In the genomic region with DNA sequence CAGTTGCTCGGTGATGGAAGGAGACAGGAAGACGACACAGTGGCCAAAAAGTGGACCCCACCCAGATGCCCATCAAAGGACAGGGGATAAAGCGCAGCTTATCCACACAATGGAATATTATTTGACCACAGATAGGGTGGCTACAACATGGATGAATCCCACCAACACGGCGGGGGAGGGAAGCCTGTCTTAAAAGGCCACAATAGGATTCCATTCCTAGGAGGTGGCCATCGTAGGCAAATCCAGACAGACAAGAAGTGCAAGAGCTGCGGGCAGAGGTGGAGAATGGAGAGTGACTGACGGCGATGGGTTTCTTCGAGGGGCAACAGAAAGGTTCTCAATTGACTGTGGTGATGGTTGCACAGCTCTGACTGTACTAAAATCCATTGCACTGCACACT, we compare ENCODE assay signal across 20 cellular contexts. TPM values are rescaled to one million over a fixed set of nuclear protein-coding genes. Genes with fewer than 3 reads are reported as not detected.
DNase-seq lines count a peak whose midpoint lies in the region; ATAC-seq and TF ChIP-seq lines count a peak whose summit lies in the region.
"Had no signal": no experiment of that assay in that cellular context is flagged by ENCODE, and none has a peak within 500 bp of the region (broad histone marks: within the 10 kb centered on the region; RNA-seq: fewer than 3 reads in every experiment).

No MANE protein-coding gene starts in this region.

- H3K27ac Mint-ChIP-seq in T-helper 17 cell: peak overlapping the region; percentile 11
- no peak overlapping the region for H3K27ac Mint-ChIP-seq in endodermal cell
- H3K27ac Mint-ChIP-seq in neural progenitor cell: peak overlapping the region; percentile 10
- peak overlapping the region; percentile 62 for H3K27ac Mint-ChIP-seq in type B pancreatic cell
- no peak overlapping the region for H3K27ac Mint-ChIP-seq in CD8-positive, alpha-beta memory T cell
- H3K27ac Mint-ChIP-seq: CD4-positive, alpha-beta T cell had no signal

- POLR2A ChIA-PET in CD8-positive, alpha-beta memory T cell (lab: Charles Lee): no interaction called here

- DNase-seq in T-helper 17 cell (no peak), endodermal cell (peak; percentile 50), neural progenitor cell (ENCODE audit: low spot score) (peak; percentile 50), type B pancreatic cell (ENCODE audit: extremely low spot score, unreplicated experiment) (no peak), HT-29 (ENCODE audit: low spot score) (no peak), heart right ventricle (no peak), RKO (ENCODE audit: low spot score) (no peak)
- no peak for DNase-seq in CD8-positive, alpha-beta memory T cell
- DNase-seq: ACHN; AML-193; CD4-positive, alpha-beta T cell; DMS153; DMS79; GF-D8 had no signal

- no peaks in the 10 kb centered on the region for H3K4me1 ChIP-seq in endodermal cell (ENCODE audit: control insufficient read depth, insufficient read depth, low read length)
- H3K4me1 ChIP-seq in neural progenitor cell: peaks cover 25% of the 10 kb centered on the region
- no peaks in the 10 kb centered on the region for H3K4me1 ChIP-seq in CD8-positive, alpha-beta memory T cell (ENCODE audit: insufficient read depth, low read length)
- H3K4me1 ChIP-seq in heart right ventricle: peaks cover 0 to 7% (median 0%) of the 10 kb centered on the region in 9 donors
- H3K4me1 ChIP-seq: HAP-1 had no signal

- H3F3A ChIP-seq in neural progenitor cell (ENCODE audit: low read depth): peaks cover 9% of the 10 kb centered on the region

- H3K27me3 ChIP-seq in endodermal cell (ENCODE audit: control insufficient read depth, insufficient read depth, low read length, poor library complexity, severe bottlenecking) (no peaks in the 10 kb centered on the region), neural progenitor cell (no peaks in the 10 kb centered on the region), heart right ventricle (peaks cover 0 to 39% (median 0%) of the 10 kb centered on the region in 7 donors)
- H3K27me3 ChIP-seq in CD8-positive, alpha-beta memory T cell (ENCODE audit: insufficient read depth, low read length, poor library complexity, severe bottlenecking): no peaks in the 10 kb centered on the region

- H3K27ac ChIP-seq in endodermal cell (ENCODE audit: low read depth, low read length): no peak overlapping the region
- H3K27ac ChIP-seq in neural progenitor cell: no peak overlapping the region
- H3K27ac ChIP-seq in CD8-positive, alpha-beta memory T cell (ENCODE audit: low read depth, low read length): no peak overlapping the region
- no peak overlapping the region for H3K27ac ChIP-seq in heart right ventricle
- H3K27ac ChIP-seq: C4-2B had no signal

- no peaks in the 10 kb centered on the region for H3K79me2 ChIP-seq in neural progenitor cell (ENCODE audit: low read depth)

- H3K9ac ChIP-seq in endodermal cell (ENCODE audit: extremely low read depth, low read length, poor library complexity, severe bottlenecking) (no peak overlapping the region), neural progenitor cell (no peak overlapping the region)

- H3K27me3 Mint-ChIP-seq in T-helper 17 cell (peaks cover 50% of the 10 kb centered on the region), endodermal cell (ENCODE audit: insufficient read depth) (peaks cover 12% of the 10 kb centered on the region), neural progenitor cell (ENCODE audit: insufficient read depth, low read depth) (peaks cover 12% of the 10 kb centered on the region), type B pancreatic cell (peaks cover 5% of the 10 kb centered on the region)
- H3K27me3 Mint-ChIP-seq in CD8-positive, alpha-beta memory T cell: peaks cover 12 to 47% of the 10 kb centered on the region in 2 donors

- H3K4me2 ChIP-seq in neural progenitor cell: no peak overlapping the region

- H3K9me3 Mint-ChIP-seq in endodermal cell (peaks cover 13% of the 10 kb centered on the region), neural progenitor cell (peaks cover 7% of the 10 kb centered on the region), type B pancreatic cell (no peaks in the 10 kb centered on the region)
- peaks cover 2 to 5% (median 5%) of the 10 kb centered on the region in 5 donors for H3K9me3 Mint-ChIP-seq in CD8-positive, alpha-beta memory T cell

- CTCF ChIA-PET in CD8-positive, alpha-beta memory T cell (lab: Charles Lee): no interaction called here

- no peak for TF ChIP-seq CTCF in endodermal cell (conservative IDR thresholded peaks at IDR 0.05)
- no peak for TF ChIP-seq CTCF in neural progenitor cell (IDR thresholded peaks at IDR 0.05)
- TF ChIP-seq CTCF in type B pancreatic cell (conservative IDR thresholded peaks at IDR 0.05): no peak
- TF ChIP-seq CTCF in heart right ventricle (IDR thresholded peaks at IDR 0.05): no peak

- H2AFZ ChIP-seq in neural progenitor cell (replicated peaks): no peak overlapping the region

- H3K4me1 Mint-ChIP-seq in T-helper 17 cell (peaks cover 16% of the 10 kb centered on the region), endodermal cell (peaks cover 7% of the 10 kb centered on the region), neural progenitor cell (peaks cover 53% of the 10 kb centered on the region), type B pancreatic cell (ENCODE audit: unreplicated experiment) (peaks cover 21% of the 10 kb centered on the region)
- H3K4me1 Mint-ChIP-seq in CD8-positive, alpha-beta memory T cell: peaks cover 7 to 9% (median 7%) of the 10 kb centered on the region in 3 donors

- WGBS in endodermal cell (ENCODE audit: insufficient coverage in 1 of 2, insufficient read length in 1 of 2), 2 experiments: 71 to 84% methylated on average over 8 to 10 of the region's 10 CpGs
- 83 to 85% methylated on average over 10 of the region's 10 CpGs for WGBS in heart right ventricle, 2 donors

- ATAC-seq in T-helper 17 cell: no peak
- no peak for ATAC-seq in heart right ventricle

- intact Hi-C loops in heart right ventricle (cut with DNase I): no loop called here

- H3K36me3 Mint-ChIP-seq in T-helper 17 cell (ENCODE audit: low read depth) (no peaks in the 10 kb centered on the region), endodermal cell (ENCODE audit: low read depth) (peaks cover under 1% of the 10 kb centered on the region), neural progenitor cell (peaks cover under 1% of the 10 kb centered on the region), type B pancreatic cell (no peaks in the 10 kb centered on the region)
- no peaks in the 10 kb centered on the region for H3K36me3 Mint-ChIP-seq in CD8-positive, alpha-beta memory T cell

- H3K4me3 Mint-ChIP-seq in T-helper 17 cell (no peak overlapping the region), endodermal cell (no peak overlapping the region), neural progenitor cell (peak overlapping the region; percentile 22), type B pancreatic cell (peak overlapping the region; percentile 16)
- no peak overlapping the region for H3K4me3 Mint-ChIP-seq in CD8-positive, alpha-beta memory T cell
- H3K4me3 Mint-ChIP-seq: CD4-positive, alpha-beta T cell had no signal

- no peaks in the 10 kb centered on the region for H4K20me1 ChIP-seq in neural progenitor cell (ENCODE audit: low read depth)

- H3K4me3 ChIP-seq in endodermal cell (ENCODE audit: low read length) (no peak overlapping the region), neural progenitor cell (no peak overlapping the region), heart right ventricle (no peak overlapping the region)
- no peak overlapping the region for H3K4me3 ChIP-seq in CD8-positive, alpha-beta memory T cell (ENCODE audit: low read length)
- H3K4me3 ChIP-seq: HAP-1 had no signal

- H3K9me3 ChIP-seq in T-helper 17 cell (ENCODE audit: control insufficient read depth, low read length, poor library complexity, severe bottlenecking) (no peaks in the 10 kb centered on the region), endodermal cell (ENCODE audit: control insufficient read depth, low read length) (peaks cover 8% of the 10 kb centered on the region), neural progenitor cell (ENCODE audit: low read depth) (peaks cover 4% of the 10 kb centered on the region), heart right ventricle (peaks cover 0 to 11% (median 2%) of the 10 kb centered on the region in 11 donors)
- H3K9me3 ChIP-seq in CD8-positive, alpha-beta memory T cell (ENCODE audit: low read length): no peaks in the 10 kb centered on the region

- H3K36me3 ChIP-seq in endodermal cell (ENCODE audit: control insufficient read depth, insufficient read depth, low read length) (no peaks in the 10 kb centered on the region), neural progenitor cell (no peaks in the 10 kb centered on the region), heart right ventricle (no peaks in the 10 kb centered on the region)
- H3K36me3 ChIP-seq in CD8-positive, alpha-beta memory T cell (ENCODE audit: insufficient read depth, low read length): no peaks in the 10 kb centered on the region
- H3K36me3 ChIP-seq: HAP-1 had no signal

RNA-seq across cellular contexts. Expression of gene SLC38A8, which starts 16.0 kb away (rescaled TPM):
- total RNA-seq in T-helper 17 cell (not detected), endodermal cell (not detected), neural progenitor cell (ENCODE audit: low replicate concordance) (not detected in 2 replicates), type B pancreatic cell (ENCODE audit: low replicate concordance) (not detected in 2 replicates), heart right ventricle (1 to 10 TPM in 2 of 10 donors, under 1 TPM in 1, not detected in 7; 0.45 to 5.1 (median 1.2) TPM)
- polyA plus RNA-seq in endodermal cell (2013, experiment 1 of 2): 0.46 TPM
- not detected for polyA plus RNA-seq in endodermal cell (2013, experiment 2 of 2)
- total RNA-seq in CD8-positive, alpha-beta memory T cell: not detected
- polyA plus RNA-seq in CD8-positive, alpha-beta memory T cell: not detected
- total RNA-seq in HT-29 (2014; rRNA removed; shearing (Covaris generic)): not detected in 2 replicates
- 10 to 100 TPM in 1 of 2 donors, not detected in 1; 30.8 TPM for polyA plus RNA-seq in heart right ventricle
- total RNA-seq: CD4-positive, alpha-beta T cell; Daoy; H4; HT1080 had no signal
- polyA plus RNA-seq: BJ had no signal

RNA-seq across cellular contexts. Expression of gene NECAB2, which starts 58.6 kb away (rescaled TPM):
- total RNA-seq in T-helper 17 cell: not detected
- 1 to 10 TPM; 2.7 to 3.3 TPM for total RNA-seq in endodermal cell
- 34.1 TPM for polyA plus RNA-seq in endodermal cell (2013, experiment 1 of 2)
- 29.4 TPM for polyA plus RNA-seq in endodermal cell (2013, experiment 2 of 2)
- 12.6 and 18.9 TPM in 2 replicates for total RNA-seq in neural progenitor cell (ENCODE audit: low replicate concordance)
- total RNA-seq in type B pancreatic cell (ENCODE audit: low replicate concordance): 1.5 and 6.5 TPM in 2 replicates
- not detected for total RNA-seq in CD8-positive, alpha-beta memory T cell
- polyA plus RNA-seq in CD8-positive, alpha-beta memory T cell: not detected
- 0.10 TPM in 1 of 2 replicates, not detected in the other for total RNA-seq in HT-29 (2014; rRNA removed; shearing (Covaris generic))
- 1 to 10 TPM in 4 of 10 donors, under 1 TPM in 6; 0.32 to 1.1 (median 0.90) TPM for total RNA-seq in heart right ventricle
- 1 to 10 TPM; 1.9 to 3.2 TPM for polyA plus RNA-seq in heart right ventricle
- total RNA-seq: CD4-positive, alpha-beta T cell; Daoy; HT1080 had no signal

Comparison
In these comparisons a context has a peak if more than half of its experiments do, and no peak if none do; other contexts are left out.
1. DNase-seq: peak in endodermal cell (single experiment) and neural progenitor cell (single experiment); none in T-helper 17 cell (0 of 3), type B pancreatic cell (single experiment), CD8-positive, alpha-beta memory T cell (0 of 5), HT-29 (single experiment), heart right ventricle (0 of 2) and RKO (single experiment).
2. H3K27ac Mint-ChIP-seq: peak in T-helper 17 cell (single experiment), neural progenitor cell (single experiment) and type B pancreatic cell (single experiment); none in endodermal cell (single experiment) and CD8-positive, alpha-beta memory T cell (0 of 8).
3. H3K4me3 Mint-ChIP-seq: peak in neural progenitor cell (single experiment) and type B pancreatic cell (single experiment); none in T-helper 17 cell (single experiment), endodermal cell (single experiment) and CD8-positive, alpha-beta memory T cell (0 of 7).